ENCODE assay signal across 8 cellular contexts in the genomic region with DNA sequence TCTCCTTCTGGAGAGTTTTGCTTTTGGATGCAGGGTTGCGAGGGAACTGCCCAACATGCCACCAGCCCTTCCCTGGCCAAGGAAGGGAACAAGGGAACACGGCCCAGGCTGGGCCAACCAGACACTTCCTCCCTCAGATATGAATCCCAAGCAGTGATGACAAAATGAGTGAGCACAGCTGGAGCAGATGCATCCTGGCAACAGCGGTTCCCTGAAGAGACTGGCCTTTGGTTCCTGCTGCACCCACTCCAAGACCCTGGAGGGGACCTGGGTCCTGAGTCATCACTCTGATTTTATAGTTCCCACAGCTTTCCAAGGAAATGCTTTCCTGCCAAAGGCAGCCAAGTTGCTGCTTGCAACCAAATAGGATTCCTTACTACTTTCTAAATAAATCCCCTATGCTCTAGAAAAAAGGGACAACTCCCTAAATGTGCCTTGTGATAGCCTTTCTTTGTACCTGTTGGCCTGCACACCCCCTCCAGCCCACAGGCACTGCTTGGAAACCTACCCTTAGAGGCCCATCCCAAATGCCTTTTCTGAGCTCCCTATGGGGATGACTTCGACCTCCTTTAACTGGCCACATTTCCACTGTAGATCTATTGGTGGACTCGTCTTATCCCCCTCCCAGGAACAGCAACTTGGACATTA. TPM values are rescaled to one million over a fixed set of nuclear protein-coding genes. Genes with fewer than 3 reads are reported as not detected.
A peak's percentile ranks its signal among the peaks of the same experiment; 100 is the strongest.
DNase-seq lines count a peak whose midpoint lies in the region; TF ChIP-seq lines count a peak whose summit lies in the region.

No MANE protein-coding gene starts in this region.

- H3K9me3 ChIP-seq in BE2C: no peaks in the 10 kb centered on the region
- no peaks in the 10 kb centered on the region for H3K9me3 ChIP-seq in mucosa of rectum (ENCODE audit: control insufficient read depth in 2 of 2, low read length in 2 of 2)

- H3K27me3 ChIP-seq in BE2C (no peaks in the 10 kb centered on the region), KMS-11 (ENCODE audit: insufficient read depth, low read depth) (no peaks in the 10 kb centered on the region), mucosa of rectum (ENCODE audit: control insufficient read depth in 2 of 2, insufficient read depth in 2 of 2, low read length in 2 of 2) (no peaks in the 10 kb centered on the region)

- peak overlapping the region; percentile 98 for H3K4me2 ChIP-seq in KMS-11

- no peak overlapping the region for H3K4me3 ChIP-seq in BE2C (ENCODE audit: low read depth, low read length)
- H3K4me3 ChIP-seq in KMS-11 (IDR thresholded peaks at IDR 0.05; ENCODE audit: insufficient read depth, low read depth, low read length): no peak overlapping the region
- H3K4me3 ChIP-seq in coronary artery: peak overlapping the region; percentile 47
- no peak overlapping the region for H3K4me3 ChIP-seq in mucosa of rectum (ENCODE audit: low read length in 2 of 2)

- peaks cover 89% of the 10 kb centered on the region for H3K79me2 ChIP-seq in KMS-11 (ENCODE audit: insufficient read depth, low read depth)

- H3K36me3 ChIP-seq in BE2C (peaks cover 9% of the 10 kb centered on the region), KMS-11 (ENCODE audit: insufficient read depth) (no peaks in the 10 kb centered on the region; the same call in 1 of the 2 replicates), mucosa of rectum (ENCODE audit: control insufficient read depth in 2 of 2, insufficient read depth in 2 of 2, low read length in 2 of 2) (peaks cover 0 to 3% of the 10 kb centered on the region in 2 donors)

- H3K27ac ChIP-seq in KMS-11: peak overlapping the region; percentile 39; the same call in 1 of the 2 replicates
- peak overlapping the region; percentile 15 to 84 for H3K27ac ChIP-seq in coronary artery
- peak overlapping the region; percentile 13 to 26 for H3K27ac ChIP-seq in mucosa of rectum (ENCODE audit: low read depth in 2 of 2, low read length in 2 of 2)

- DNase-seq in BE2C (peak; percentile 70), coronary artery (ENCODE audit: low spot score) (peak; percentile 83), NCI-H1436 (lab: John Stamatoyannopoulos, UW) (no peak), DMS 273 (lab: John Stamatoyannopoulos, UW; ENCODE audit: unreplicated experiment) (no peak), NCI-H1092 (lab: John Stamatoyannopoulos, UW) (no peak)
- no peak for DNase-seq in stimulated activated CD4-positive, alpha-beta T cell treated with anti-CD3 and anti-CD28 coated beads, Interleukin-1b, Interleukin-23, amount 100 ng/mL, for 48 hours

- peak overlapping the region; percentile 19; the same call in 1 of the 2 replicates for H3K9ac ChIP-seq in KMS-11
- no peak overlapping the region for H3K9ac ChIP-seq in mucosa of rectum (ENCODE audit: low read depth in 1 of 2, low read length in 2 of 2)

- H2AFZ ChIP-seq in KMS-11 (ENCODE audit: low read depth): no peak overlapping the region

- H3K4me1 ChIP-seq in BE2C (peaks cover 42% of the 10 kb centered on the region), KMS-11 (ENCODE audit: low read depth, poor library complexity, severe bottlenecking) (peaks cover 89% of the 10 kb centered on the region), mucosa of rectum (ENCODE audit: control insufficient read depth in 2 of 2, insufficient read depth in 2 of 2, low read length in 2 of 2) (peaks cover 38 to 50% of the 10 kb centered on the region in 2 donors)

- TF ChIP-seq CTCF in BE2C (IDR thresholded peaks at IDR 0.05; ENCODE audit: low read depth, low read length) (no peak), KMS-11 (conservative IDR thresholded peaks at IDR 0.05; ENCODE audit: low read depth, low read length) (no peak), coronary artery (IDR thresholded peaks at IDR 0.05) (no peak)

- H4K20me1 ChIP-seq in KMS-11 (ENCODE audit: insufficient read depth): no peaks in the 10 kb centered on the region

RNA-seq across cellular contexts. Expression of a gene that starts 5.3 kb away (rescaled TPM):
- polyA plus RNA-seq in BE2C (2012; ENCODE audit: insufficient read depth, insufficient read length, low read depth): 60.3 TPM

RNA-seq across cellular contexts. Expression of a gene that starts 20.8 kb away (rescaled TPM):
- polyA plus RNA-seq in BE2C (2012; ENCODE audit: insufficient read depth, insufficient read length, low read depth): 35.8 TPM

Comparison
In these comparisons a context has a peak if more than half of its experiments do, and no peak if none do; other contexts are left out.
1. DNase-seq: peak in BE2C (single experiment) and coronary artery (single experiment); none in stimulated activated CD4-positive, alpha-beta T cell treated with anti-CD3 and anti-CD28 coated beads, Interleukin-1b, Interleukin-23, amount 100 ng/mL, for 48 hours (single experiment), NCI-H1436 (single experiment), DMS 273 (single experiment) and NCI-H1092 (single experiment).
2. Peak in every context shown above with its lines, with median percentiles within 50 percentile points of each other: H3K27ac ChIP-seq.